1 cellular context compared by ENCODE assay signal in genomic region chr1:16155537-16156410, GRCh38.
TF ChIP-seq lines count a peak whose summit lies in the region.

Gene EPHA2, minus strand, starts transcription at chr1:16156069. Its CDS starts 137 bp downstream, at chr1:16155932.

TF ChIP-seq in HepG2, 621 proteins besides CTCF, POLR2A, EP300 and RAD21 (continues in another document):
- TF ChIP-seq ETV6 (CRISPR knock-in tag; conservative IDR thresholded peaks at IDR 0.05) (0 out of 2 replicates have a peak, but pooled peaks have one; percentile 43), ZMAT3 (CRISPR knock-in tag; conservative IDR thresholded peaks at IDR 0.05) (peak; percentile 65), TARDBP (CRISPR knock-in tag; IDR thresholded peaks at IDR 0.05) (peak; percentile 87; the same call in 1 of the 2 replicates), HNRNPL (IDR thresholded peaks at IDR 0.05; ENCODE audit: low read depth, low read length) (peak; percentile 86), TAF1 (CRISPR knock-in tag; IDR thresholded peaks at IDR 0.05) (peak; percentile 94), DRAP1 (CRISPR knock-in tag; IDR thresholded peaks at IDR 0.05) (peak; percentile 99), ZBTB25 (CRISPR knock-in tag; IDR thresholded peaks at IDR 0.05) (peak; percentile 54), ZNF275 (CRISPR knock-in tag; IDR thresholded peaks at IDR 0.05; ENCODE audit: borderline replicate concordance) (peak; percentile 80; the same call in 1 of the 2 replicates), ZNF660 (CRISPR knock-in tag; IDR thresholded peaks at IDR 0.05; ENCODE audit: borderline replicate concordance, low read depth) (no peak), MED1 (CRISPR knock-in tag; IDR thresholded peaks at IDR 0.05) (peak; percentile 63; the same call in 1 of the 2 replicates), ZC3H4 (CRISPR knock-in tag; IDR thresholded peaks at IDR 0.05; ENCODE audit: borderline replicate concordance) (no peak), ZBTB38 (CRISPR knock-in tag; IDR thresholded peaks at IDR 0.05) (peak; percentile 80), EEA1 (CRISPR knock-in tag; IDR thresholded peaks at IDR 0.05; ENCODE audit: borderline replicate concordance) (peak; percentile 77; the same call in 1 of the 2 replicates), SMAD3 (CRISPR knock-in tag; IDR thresholded peaks at IDR 0.05) (no peak; the same call in 1 of the 2 replicates), KAT8 (CRISPR knock-in tag; IDR thresholded peaks at IDR 0.05) (0 out of 2 replicates have a peak, but pooled peaks have one; percentile 34), ZNF784 (CRISPR knock-in tag; IDR thresholded peaks at IDR 0.05; ENCODE audit: borderline replicate concordance) (peak; percentile 48; the same call in 1 of the 2 replicates), NFRKB (IDR thresholded peaks at IDR 0.05) (no peak), ZNF776 (CRISPR knock-in tag; IDR thresholded peaks at IDR 0.05) (peak; percentile 35; the same call in 1 of the 2 replicates), ZNF282 (IDR thresholded peaks at IDR 0.05; ENCODE audit: partially characterized antibody) (no peak), CREB1 (IDR thresholded peaks at IDR 0.05) (peak; percentile 99), CREB1 (CRISPR knock-in tag; IDR thresholded peaks at IDR 0.05) (peak; percentile 97), HNRNPLL (IDR thresholded peaks at IDR 0.05; ENCODE audit: low read depth, low read length, poor library complexity, severe bottlenecking) (peak; percentile 73), ZNF160 (CRISPR knock-in tag; IDR thresholded peaks at IDR 0.05) (peak; percentile 67; the same call in 1 of the 2 replicates), ZNF512B (CRISPR knock-in tag; IDR thresholded peaks at IDR 0.05; ENCODE audit: borderline replicate concordance) (no peak), CREM (IDR thresholded peaks at IDR 0.05) (peak; percentile 93), CREM (CRISPR knock-in tag; IDR thresholded peaks at IDR 0.05) (peak; percentile 62), MEIS2 (CRISPR knock-in tag; IDR thresholded peaks at IDR 0.05) (0 out of 2 replicates have a peak, but pooled peaks have one; percentile 18), HNRNPH1 (optimal IDR thresholded peaks at IDR 0.05; ENCODE audit: low read depth, low read length) (peak; percentile 96), TFDP1 (CRISPR knock-in tag; IDR thresholded peaks at IDR 0.05; ENCODE audit: borderline replicate concordance) (peak; percentile 55; the same call in 1 of the 2 replicates), TEAD3 (CRISPR knock-in tag; optimal IDR thresholded peaks at IDR 0.05; ENCODE audit: borderline replicate concordance) (peak; percentile 98), MAZ (IDR thresholded peaks at IDR 0.05; ENCODE audit: borderline replicate concordance, low read depth, low read length) (peak; percentile 95), MAZ (CRISPR knock-in tag; IDR thresholded peaks at IDR 0.05; ENCODE audit: low read depth) (peak; percentile 92), ZBTB43 (CRISPR knock-in tag; conservative IDR thresholded peaks at IDR 0.05) (no peak), TBX3 (IDR thresholded peaks at IDR 0.05; ENCODE audit: borderline replicate concordance) (peak; percentile 44; the same call in 1 of the 2 replicates), IRF1 (CRISPR knock-in tag; IDR thresholded peaks at IDR 0.05; ENCODE audit: low read depth) (no peak), FOXP4 (CRISPR knock-in tag; IDR thresholded peaks at IDR 0.05) (peak; percentile 36; the same call in 1 of the 2 replicates), ELF3 (CRISPR knock-in tag; IDR thresholded peaks at IDR 0.05) (peak; percentile 68; the same call in 1 of the 2 replicates), TCF7L2 (IDR thresholded peaks at IDR 0.05; ENCODE audit: low read depth, low read length) (no peak), ZNF687 (CRISPR knock-in tag; IDR thresholded peaks at IDR 0.05) (peak; percentile 76), TAF15 (IDR thresholded peaks at IDR 0.05; ENCODE audit: low read depth, low read length, poor library complexity, severe bottlenecking) (no peak), STAG1 (CRISPR knock-in tag; IDR thresholded peaks at IDR 0.05) (no peak), NCOA2 (CRISPR knock-in tag; IDR thresholded peaks at IDR 0.05) (0 out of 2 replicates have a peak, but pooled peaks have one; percentile 38), PHF21A (CRISPR knock-in tag; IDR thresholded peaks at IDR 0.05) (0 out of 2 replicates have a peak, but pooled peaks have one; percentile 57), KDM6A (CRISPR knock-in tag; IDR thresholded peaks at IDR 0.05; ENCODE audit: low read depth) (peak; percentile 31; the same call in 1 of the 2 replicates), ATF1 (CRISPR knock-in tag; IDR thresholded peaks at IDR 0.05) (peak; percentile 92), YY1 (IDR thresholded peaks at IDR 0.05; ENCODE audit: insufficient read depth, insufficient replicate concordance, low read depth, low read length) (peak; percentile 78), SP5 (CRISPR knock-in tag; IDR thresholded peaks at IDR 0.05; ENCODE audit: borderline replicate concordance, low read depth) (peak; percentile 71)
